ENCODE assay signal across 8 cellular contexts in the genomic region with DNA sequence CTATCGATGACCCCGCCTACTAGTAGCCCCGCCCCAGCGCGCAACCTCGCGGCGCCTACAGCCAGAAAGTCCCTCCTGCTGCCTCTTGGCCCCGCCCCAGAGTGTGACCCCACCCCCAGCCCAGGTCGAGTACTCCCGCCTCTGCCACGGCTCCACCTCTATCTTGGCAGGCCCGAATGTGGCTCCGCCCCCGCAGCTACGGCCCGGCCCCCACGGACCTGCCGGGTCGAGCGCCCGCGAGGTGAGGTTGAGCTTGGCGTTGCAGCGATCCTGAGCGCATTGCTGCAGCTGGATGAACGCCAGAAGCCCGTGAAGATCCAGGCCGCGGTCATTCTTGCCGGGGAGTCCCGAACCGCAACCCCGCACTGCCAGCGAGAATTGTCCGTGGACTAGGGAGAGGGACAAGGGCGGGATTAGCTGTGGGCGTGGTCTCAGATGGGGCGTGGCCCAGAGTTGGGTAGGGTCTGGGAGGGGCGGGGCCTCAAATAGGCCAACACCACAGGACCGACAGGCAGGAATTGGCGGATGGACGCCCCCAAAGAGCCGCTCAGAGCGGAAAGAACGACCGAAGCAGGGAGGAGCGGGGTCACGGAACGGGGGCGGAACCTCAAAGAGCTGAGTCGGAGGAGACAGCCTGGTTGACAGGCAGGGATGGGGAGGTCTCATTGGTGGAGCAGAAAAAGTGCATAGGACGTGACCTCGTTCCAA. TPM values are rescaled to one million over a fixed set of nuclear protein-coding genes. Genes with fewer than 3 reads are reported as not detected.
DNase-seq lines count a peak whose midpoint lies in the region; ATAC-seq and TF ChIP-seq lines count a peak whose summit lies in the region.

No MANE protein-coding gene starts in this region.

- CTCF ChIA-PET in AG04449 (lab: Yijun Ruan, JAX), result interaction anchor here (0.9 to 6.9 kb wide), 7 partner anchors 10 to 61 kb away, joined by 4 to 62 read pairs (median 6); no protein-coding TSS in a partner anchor

- H3K36me3 ChIP-seq in kidney epithelial cell (ENCODE audit: control insufficient read depth, insufficient read depth, low read length), result no peaks in the 10 kb centered on the region

- H3K4me3 ChIP-seq in AG04449 (ENCODE audit: low read depth, low read length) (peak overlapping the region; percentile 82), kidney epithelial cell (ENCODE audit: low read depth, low read length) (peak overlapping the region; percentile 59)

- peaks cover 5% of the 10 kb centered on the region for H3K27me3 ChIP-seq in kidney epithelial cell (ENCODE audit: control insufficient read depth, insufficient read depth, low read length)

- DNase-seq in AG04449 (ENCODE audit: low read depth, low spot score) (no peak), NCI-H2227 (lab: John Stamatoyannopoulos, UW; ENCODE audit: unreplicated experiment) (peak; percentile 94), cerebellum (ENCODE audit: low spot score) (peak; percentile 61), kidney epithelial cell (ENCODE audit: low read depth) (peak; percentile 39)
- DNase-seq in activated CD4-positive, alpha-beta T cell treated with anti-CD3 and anti-CD28 coated beads for 1 hour, result peak; percentile 98
- peak; percentile 98 to 100 for DNase-seq in stimulated activated CD4-positive, alpha-beta T cell treated with anti-CD3 and anti-CD28 coated beads, Interleukin-15, amount 100 ng/mL, for 1 hour (ENCODE audit: low read depth in 1 of 2, low spot score in 1 of 2)

- POLR2A ChIA-PET in AG04449 (lab: Yijun Ruan, JAX), result no interaction called here

- TF ChIP-seq CTCF in AG04449 (IDR thresholded peaks at IDR 0.05; ENCODE audit: insufficient read depth, low read length, missing control alignments), result no peak
- TF ChIP-seq CTCF in kidney epithelial cell (IDR thresholded peaks at IDR 0.05; ENCODE audit: insufficient read depth, low read length, poor library complexity, severe bottlenecking), result no peak

- ATAC-seq in GM18861 (IDR thresholded peaks at IDR 0.05; ENCODE audit: unreplicated experiment) (peak; percentile 47), HG03103 (IDR thresholded peaks at IDR 0.05; ENCODE audit: low read depth, unreplicated experiment) (peak; percentile 84)

RNA-seq across cellular contexts. Expression of a gene that starts 1.9 kb away (rescaled TPM):
- total RNA-seq in cerebellum (not detected), kidney epithelial cell (0.33 and 0.62 TPM in 2 replicates)

RNA-seq across cellular contexts. Expression of a gene that starts 41.0 kb away (rescaled TPM):
- 5.0 TPM for total RNA-seq in cerebellum
- 15.8 and 23.0 TPM in 2 replicates for total RNA-seq in kidney epithelial cell

RNA-seq across cellular contexts. Expression of a gene that starts 48.8 kb away (rescaled TPM):
- total RNA-seq in cerebellum (not detected), kidney epithelial cell (not detected in 2 replicates)
